Comparison of ENCODE assay signal across 1 cellular context in genomic region chr3:37028329-37028728, GRCh38.
TF ChIP-seq lines count a peak whose summit lies in the region.

No MANE protein-coding gene starts in this region.

TF ChIP-seq in HepG2, 621 proteins besides CTCF, POLR2A, EP300 and RAD21:
- TF ChIP-seq YEATS2 (CRISPR knock-in tag; IDR thresholded peaks at IDR 0.05; ENCODE audit: borderline replicate concordance): no peak
- TF ChIP-seq ZNF512B (CRISPR knock-in tag; IDR thresholded peaks at IDR 0.05; ENCODE audit: borderline replicate concordance): no peak
- TF ChIP-seq ZNF3 (CRISPR knock-in tag; IDR thresholded peaks at IDR 0.05): no peak
- TF ChIP-seq ATM (IDR thresholded peaks at IDR 0.05; ENCODE audit: borderline replicate concordance): no peak
- no peak for TF ChIP-seq SPEN (CRISPR knock-in tag; IDR thresholded peaks at IDR 0.05; ENCODE audit: low read depth)
- TF ChIP-seq ZNF354B (CRISPR knock-in tag; IDR thresholded peaks at IDR 0.05): no peak
- TF ChIP-seq HMG20B (CRISPR knock-in tag; conservative IDR thresholded peaks at IDR 0.05): no peak
- no peak for TF ChIP-seq HNRNPL (IDR thresholded peaks at IDR 0.05; ENCODE audit: low read depth, low read length)
- no peak for TF ChIP-seq PAX8 (CRISPR knock-in tag; IDR thresholded peaks at IDR 0.05; ENCODE audit: borderline replicate concordance)
- no peak for TF ChIP-seq ZNF724P (CRISPR knock-in tag; IDR thresholded peaks at IDR 0.05; ENCODE audit: borderline replicate concordance)
- TF ChIP-seq PBX2 (CRISPR knock-in tag; IDR thresholded peaks at IDR 0.05): no peak
- no peak for TF ChIP-seq UBTF (CRISPR knock-in tag; IDR thresholded peaks at IDR 0.05)
- TF ChIP-seq SALL2 (CRISPR knock-in tag; IDR thresholded peaks at IDR 0.05): no peak
- no peak for TF ChIP-seq RARA (CRISPR knock-in tag; IDR thresholded peaks at IDR 0.05)
- no peak for TF ChIP-seq GLMP (CRISPR knock-in tag; IDR thresholded peaks at IDR 0.05; ENCODE audit: borderline replicate concordance)
- TF ChIP-seq KDM3A (CRISPR knock-in tag; IDR thresholded peaks at IDR 0.05; ENCODE audit: low read depth): no peak
- no peak for TF ChIP-seq SNAPC2 (CRISPR knock-in tag; IDR thresholded peaks at IDR 0.05)
- no peak for TF ChIP-seq ZMAT3 (CRISPR knock-in tag; conservative IDR thresholded peaks at IDR 0.05)
- TF ChIP-seq STAT5B (CRISPR knock-in tag; IDR thresholded peaks at IDR 0.05): no peak
TF ChIP-seq in HepG2: peak in this region for 0.
